ENCODE assay signal across 8 cellular contexts in genomic region chr14:32588448-32589320, GRCh38.
DNase-seq lines count a peak whose midpoint lies in the region; ATAC-seq and TF ChIP-seq lines count a peak whose summit lies in the region.

No MANE protein-coding gene starts in this region.

- H3K27ac ChIP-seq in esophagus muscularis mucosa (replicated peaks in 1 of 4) (no peak overlapping the region), spleen (no peak overlapping the region), vagina (no peak overlapping the region)

- no peak for TF ChIP-seq EP300 in esophagus muscularis mucosa (IDR thresholded peaks at IDR 0.05)

- ATAC-seq in GM18867 (IDR thresholded peaks at IDR 0.05; ENCODE audit: unreplicated experiment) (peak; percentile 76), GM21390 (IDR thresholded peaks at IDR 0.05; ENCODE audit: unreplicated experiment) (no peak)

- H3K27me3 ChIP-seq in esophagus muscularis mucosa: no peaks in the 10 kb centered on the region
- no peaks in the 10 kb centered on the region for H3K27me3 ChIP-seq in spleen (replicated peaks in 1 of 7)
- H3K27me3 ChIP-seq in vagina: no peaks in the 10 kb centered on the region

- H3K4me1 ChIP-seq in esophagus muscularis mucosa (peaks cover 7 to 12% (median 9%) of the 10 kb centered on the region in 4 donors), spleen (no peaks in the 10 kb centered on the region), vagina (peaks cover 7% of the 10 kb centered on the region)

- 75% methylated on average over 5 of the region's 6 CpGs for WGBS in esophagus muscularis mucosa
- WGBS in spleen, 5 donors: 62 to 70% (median 66%) methylated on average over 6 of the region's 6 CpGs

- H3K36me3 ChIP-seq in esophagus muscularis mucosa: no peaks in the 10 kb centered on the region
- no peaks in the 10 kb centered on the region for H3K36me3 ChIP-seq in spleen
- H3K36me3 ChIP-seq in vagina: no peaks in the 10 kb centered on the region

- no peak for TF ChIP-seq POLR2A in esophagus muscularis mucosa (IDR thresholded peaks at IDR 0.05; ENCODE audit: low read depth)
- no peak for TF ChIP-seq POLR2A in spleen (IDR thresholded peaks at IDR 0.05)
- TF ChIP-seq POLR2A in vagina (IDR thresholded peaks at IDR 0.05): no peak

- TF ChIP-seq CTCF in AG09309 (IDR thresholded peaks at IDR 0.05; ENCODE audit: control insufficient read depth, insufficient read depth, low read depth, low read length, missing control alignments) (peak; percentile 72), esophagus muscularis mucosa (IDR thresholded peaks at IDR 0.05) (peak; percentile 25 to 53 (median 34)), spleen (IDR thresholded peaks at IDR 0.05 in 8 of 11, conservative IDR thresholded peaks at IDR 0.05 in 3 of 11) (peak in 8 of 11 experiments; percentile 4 to 52 (median 38)), vagina (IDR thresholded peaks at IDR 0.05) (peak in 1 of 3 experiments; percentile 27)

- DNase-seq in AG09309 (ENCODE audit: low read depth): no peak
- peak; percentile 10 for DNase-seq in NCI-H526 treated with DMSO at 0.1 percent for 48 hours (lab: John Stamatoyannopoulos, UW)
- DNase-seq in esophagus muscularis mucosa (ENCODE audit: extremely low spot score): no peak
- no peak for DNase-seq in spleen
- DNase-seq in NK-92 (lab: John Stamatoyannopoulos, UW; ENCODE audit: unreplicated experiment): no peak
- no peak for DNase-seq in vagina (ENCODE audit: extremely low spot score in 2 of 2)

- no peak overlapping the region for H3K4me3 ChIP-seq in AG09309 (ENCODE audit: control insufficient read depth, low read depth, low read length)
- no peak overlapping the region for H3K4me3 ChIP-seq in esophagus muscularis mucosa
- H3K4me3 ChIP-seq in spleen: no peak overlapping the region
- no peak overlapping the region for H3K4me3 ChIP-seq in vagina

- peaks cover 0 to 5% (median 0%) of the 10 kb centered on the region in 4 donors for H3K9me3 ChIP-seq in esophagus muscularis mucosa
- peaks cover 0 to 13% (median 6%) of the 10 kb centered on the region in 8 donors for H3K9me3 ChIP-seq in spleen
- no peaks in the 10 kb centered on the region for H3K9me3 ChIP-seq in vagina

- intact Hi-C loops in esophagus muscularis mucosa (cut with DNase I) (no loop called here), spleen (cut with DNase I; ENCODE audit: low total_unique reads) (no loop called here), vagina (cut with DNase I) (no loop called here)
